2 cellular contexts compared by ENCODE assay signal in the genomic region with DNA sequence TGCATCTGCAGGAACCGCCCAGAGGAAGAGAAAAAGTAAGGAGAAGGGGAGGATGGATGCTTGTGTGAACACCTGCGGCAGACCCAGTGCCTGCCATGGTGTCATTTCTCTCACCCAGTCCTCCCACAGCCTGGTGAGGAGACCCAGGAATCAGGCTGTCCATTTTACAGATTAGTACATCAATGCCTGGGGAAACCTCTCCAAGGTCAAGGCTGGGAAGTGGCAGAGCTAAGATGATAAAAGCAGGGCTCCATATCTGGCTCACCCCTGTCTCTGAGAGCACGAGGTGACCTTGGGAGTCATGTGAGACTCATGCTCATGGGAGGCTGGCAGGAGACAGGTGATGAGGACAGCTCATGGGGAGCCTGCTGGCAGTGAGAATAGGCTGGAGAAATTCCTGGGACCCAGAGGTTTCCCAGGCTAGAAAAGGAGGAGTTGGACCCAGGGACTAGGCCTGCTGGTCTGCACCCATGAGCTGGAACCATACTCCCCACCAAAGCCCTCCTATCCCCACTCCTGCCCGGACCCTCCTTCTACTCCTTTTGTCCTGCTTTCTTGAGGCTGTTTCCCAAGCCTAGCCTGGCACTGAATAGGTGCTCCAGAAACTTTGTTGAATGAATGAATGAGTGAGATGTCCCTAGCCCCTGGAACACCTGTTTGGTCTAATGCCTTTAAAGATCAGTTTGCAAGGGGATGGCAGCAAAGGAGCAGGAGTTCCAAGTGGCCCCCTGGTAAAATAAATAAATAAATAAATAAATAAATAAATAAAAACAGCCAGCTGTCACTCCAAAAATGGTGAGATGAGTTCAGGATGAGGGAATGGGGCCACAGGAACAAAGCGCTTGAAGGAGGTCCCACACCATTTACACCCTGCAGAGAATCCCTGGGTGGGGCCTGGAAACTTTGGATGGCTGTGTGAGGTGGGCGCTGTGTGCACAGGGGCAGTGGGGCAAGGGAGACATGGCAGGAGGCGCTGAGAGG.
TF ChIP-seq lines count a peak whose summit lies in the region.

No MANE protein-coding gene starts in this region.

TF ChIP-seq in H1, 55 proteins besides CTCF, POLR2A, EP300 and RAD21:
- TF ChIP-seq JUN (IDR thresholded peaks at IDR 0.05; ENCODE audit: low read depth, low read length), result no peak
- TF ChIP-seq RNF2 (IDR thresholded peaks at IDR 0.05; ENCODE audit: borderline replicate concordance, low read depth, low read length, missing control alignments, poor library complexity, severe bottlenecking), result no peak
- TF ChIP-seq PHF8 (conservative IDR thresholded peaks at IDR 0.05; ENCODE audit: low read depth, low read length), result no peak
- no peak for TF ChIP-seq GABPA (IDR thresholded peaks at IDR 0.05; ENCODE audit: borderline replicate concordance, insufficient read depth, low read length)
- TF ChIP-seq CBX5 (IDR thresholded peaks at IDR 0.05; ENCODE audit: low read depth, low read length), result no peak
- TF ChIP-seq RBBP5 (IDR thresholded peaks at IDR 0.05; ENCODE audit: borderline replicate concordance, low read depth, low read length), result no peak
- no peak for TF ChIP-seq TEAD4 (IDR thresholded peaks at IDR 0.05; ENCODE audit: low read depth, low read length)
- TF ChIP-seq SIX5 (IDR thresholded peaks at IDR 0.05; ENCODE audit: low read depth, low read length), result no peak
- TF ChIP-seq TAF7 (optimal IDR thresholded peaks at IDR 0.05; ENCODE audit: borderline replicate concordance, low read depth, low read length), result no peak
- no peak for TF ChIP-seq TAF1 (IDR thresholded peaks at IDR 0.05; ENCODE audit: low read depth, low read length)
- no peak for TF ChIP-seq NRF1 (IDR thresholded peaks at IDR 0.05; ENCODE audit: low read depth, low read length)
- no peak for TF ChIP-seq SRF (IDR thresholded peaks at IDR 0.05; ENCODE audit: low read depth, low read length)
- no peak for TF ChIP-seq EGR1 (IDR thresholded peaks at IDR 0.05; ENCODE audit: borderline replicate concordance, low read depth, low read length)
- TF ChIP-seq SP2 (IDR thresholded peaks at IDR 0.05; ENCODE audit: low read length), result no peak
- TF ChIP-seq SIRT6 (IDR thresholded peaks at IDR 0.05; ENCODE audit: low read length), result no peak
- TF ChIP-seq SAP30 (IDR thresholded peaks at IDR 0.05; ENCODE audit: insufficient read depth, insufficient replicate concordance, low read length), result no peak
- TF ChIP-seq ATF3 (IDR thresholded peaks at IDR 0.05; ENCODE audit: insufficient read depth, low read depth, low read length), result no peak
TF ChIP-seq in H1: peak in this region for 0.

TF ChIP-seq in neural cell, 6 proteins besides CTCF, POLR2A, EP300 and RAD21:
- TF ChIP-seq SMC3 (conservative IDR thresholded peaks at IDR 0.05; ENCODE audit: poor library complexity) (no peak), TAF1 (IDR thresholded peaks at IDR 0.05; ENCODE audit: low read depth) (no peak), POLR2AphosphoS5 (IDR thresholded peaks at IDR 0.05) (no peak), MXI1 (conservative IDR thresholded peaks at IDR 0.05; ENCODE audit: poor library complexity, severe bottlenecking) (no peak), EZH2 (IDR thresholded peaks at IDR 0.05; ENCODE audit: borderline replicate concordance, insufficient read depth, low read length, poor library complexity, severe bottlenecking) (no peak)
- TF ChIP-seq, protein P1, sequence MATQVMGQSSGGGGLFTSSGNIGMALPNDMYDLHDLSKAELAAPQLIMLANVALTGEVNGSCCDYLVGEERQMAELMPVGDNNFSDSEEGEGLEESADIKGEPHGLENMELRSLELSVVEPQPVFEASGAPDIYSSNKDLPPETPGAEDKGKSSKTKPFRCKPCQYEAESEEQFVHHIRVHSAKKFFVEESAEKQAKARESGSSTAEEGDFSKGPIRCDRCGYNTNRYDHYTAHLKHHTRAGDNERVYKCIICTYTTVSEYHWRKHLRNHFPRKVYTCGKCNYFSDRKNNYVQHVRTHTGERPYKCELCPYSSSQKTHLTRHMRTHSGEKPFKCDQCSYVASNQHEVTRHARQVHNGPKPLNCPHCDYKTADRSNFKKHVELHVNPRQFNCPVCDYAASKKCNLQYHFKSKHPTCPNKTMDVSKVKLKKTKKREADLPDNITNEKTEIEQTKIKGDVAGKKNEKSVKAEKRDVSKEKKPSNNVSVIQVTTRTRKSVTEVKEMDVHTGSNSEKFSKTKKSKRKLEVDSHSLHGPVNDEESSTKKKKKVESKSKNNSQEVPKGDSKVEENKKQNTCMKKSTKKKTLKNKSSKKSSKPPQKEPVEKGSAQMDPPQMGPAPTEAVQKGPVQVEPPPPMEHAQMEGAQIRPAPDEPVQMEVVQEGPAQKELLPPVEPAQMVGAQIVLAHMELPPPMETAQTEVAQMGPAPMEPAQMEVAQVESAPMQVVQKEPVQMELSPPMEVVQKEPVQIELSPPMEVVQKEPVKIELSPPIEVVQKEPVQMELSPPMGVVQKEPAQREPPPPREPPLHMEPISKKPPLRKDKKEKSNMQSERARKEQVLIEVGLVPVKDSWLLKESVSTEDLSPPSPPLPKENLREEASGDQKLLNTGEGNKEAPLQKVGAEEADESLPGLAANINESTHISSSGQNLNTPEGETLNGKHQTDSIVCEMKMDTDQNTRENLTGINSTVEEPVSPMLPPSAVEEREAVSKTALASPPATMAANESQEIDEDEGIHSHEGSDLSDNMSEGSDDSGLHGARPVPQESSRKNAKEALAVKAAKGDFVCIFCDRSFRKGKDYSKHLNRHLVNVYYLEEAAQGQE (IDR thresholded peaks at IDR 0.05; ENCODE audit: borderline replicate concordance), result no peak
